18 cellular contexts compared by ENCODE assay signal in genomic region chr2:119205001-119205669, GRCh38. TPM values are rescaled to one million over a fixed set of nuclear protein-coding genes. Genes with fewer than 3 reads are reported as not detected.
A peak's percentile ranks its signal among the peaks of the same experiment; 100 is the strongest.
DNase-seq lines count a peak whose midpoint lies in the region; ATAC-seq, FAIRE-seq and TF ChIP-seq lines count a peak whose summit lies in the region.
"Had no signal": no experiment of that assay in that cellular context is flagged by ENCODE, and none has a peak within 500 bp of the region (broad histone marks: within the 10 kb centered on the region; RNA-seq: fewer than 3 reads in every experiment).

No MANE protein-coding gene starts in this region.

- no peak overlapping the region for H3K4me3 ChIP-seq in breast epithelium
- H3K4me3 ChIP-seq in parathyroid adenoma (ENCODE audit: low read depth, low read length), result no peak overlapping the region
- no peak overlapping the region for H3K4me3 ChIP-seq in upper lobe of right lung
- no peak overlapping the region for H3K4me3 ChIP-seq in small intestine (ENCODE audit: low read depth in 1 of 2, low read length in 2 of 2)

- no peak overlapping the region for H3K27ac Mint-ChIP-seq in MCF 10A (ENCODE audit: low read depth, unreplicated experiment)
- H3K27ac Mint-ChIP-seq: CD8-positive, alpha-beta T cell had no signal

- intact Hi-C loops in breast epithelium (cut with DNase I; ENCODE audit: low total_unique reads), result loop anchor here (5.0 kb wide), 1 partner anchor 33 kb away; no protein-coding TSS in a partner anchor
- intact Hi-C loops in MCF 10A (cut with micrococcal nuclease), result no loop called here
- intact Hi-C loops in upper lobe of right lung (cut with DNase I), result no loop called here

- CTCF ChIA-PET in MCF 10A (lab: Yijun Ruan, JAX), result no interaction called here

- H3K4me1 ChIP-seq in breast epithelium (peaks cover 0 to 7% of the 10 kb centered on the region in 2 donors), parathyroid adenoma (no peaks in the 10 kb centered on the region), upper lobe of right lung (no peaks in the 10 kb centered on the region), small intestine (ENCODE audit: control insufficient read depth in 2 of 2, insufficient read depth in 1 of 2, low read depth in 1 of 2, low read length in 1 of 2) (no peaks in the 10 kb centered on the region)

- no peak overlapping the region for H3K4me3 Mint-ChIP-seq in MCF 10A (ENCODE audit: unreplicated experiment)
- H3K4me3 Mint-ChIP-seq: CD14-positive monocyte; CD8-positive, alpha-beta T cell had no signal

- no peak overlapping the region for H3K9ac ChIP-seq in parathyroid adenoma

- WGBS in small intestine, 3 donors, result 83 to 90% (median 84%) methylated on average over 12 to 13 of the region's 13 CpGs

- peak overlapping the region; percentile 56 for H2AFZ ChIP-seq in parathyroid adenoma

- BruUV-seq in MCF 10A (replicated peaks; lab: Mats Ljungman, UMichigan), result no TSS peak

- H3K9me3 ChIP-seq in breast epithelium, result no peaks in the 10 kb centered on the region
- no peaks in the 10 kb centered on the region for H3K9me3 ChIP-seq in parathyroid adenoma (ENCODE audit: control insufficient read depth, low read length)
- no peaks in the 10 kb centered on the region for H3K9me3 ChIP-seq in upper lobe of right lung
- H3K9me3 ChIP-seq in small intestine (ENCODE audit: control insufficient read depth, low read depth), result no peaks in the 10 kb centered on the region

- H3K27ac ChIP-seq in breast epithelium (peak overlapping the region; percentile 66 to 79), parathyroid adenoma (no peak overlapping the region), upper lobe of right lung (no peak overlapping the region), small intestine (ENCODE audit: low read depth in 1 of 2, low read length in 1 of 2) (no peak overlapping the region)
- H3K27ac ChIP-seq: 22Rv1 had no signal

- H3K4me2 ChIP-seq in parathyroid adenoma (ENCODE audit: low read length), result no peak overlapping the region

- no peaks in the 10 kb centered on the region for H3K27me3 Mint-ChIP-seq in MCF 10A (ENCODE audit: insufficient read depth, unreplicated experiment)

- POLR2A ChIA-PET in MCF 10A (lab: Yijun Ruan, JAX), result interaction anchor here (0.7 kb wide), 1 partner anchor 38 kb away, joined by 3 read pairs; no protein-coding TSS in a partner anchor

- ATAC-seq in esophagus mucosa, result peak; percentile 31
- ATAC-seq in upper lobe of right lung, result peak; percentile 7
- ATAC-seq: CD8-positive, alpha-beta T cell had no signal

- no peaks in the 10 kb centered on the region for H3K79me2 ChIP-seq in parathyroid adenoma

- FAIRE-seq in small intestine (lab: Jason Lieb, UNC), result no peak
- FAIRE-seq: GM12892 had no signal

- H3K9me3 Mint-ChIP-seq in MCF 10A (ENCODE audit: unreplicated experiment), result no peaks in the 10 kb centered on the region
- H3K9me3 Mint-ChIP-seq: CD8-positive, alpha-beta T cell had no signal

- no peak for TF ChIP-seq CTCF in breast epithelium (IDR thresholded peaks at IDR 0.05)
- no peak for TF ChIP-seq CTCF in MCF 10A (IDR thresholded peaks at IDR 0.05; ENCODE audit: unreplicated experiment)
- TF ChIP-seq CTCF in parathyroid adenoma (IDR thresholded peaks at IDR 0.05), result no peak
- TF ChIP-seq CTCF in upper lobe of right lung (IDR thresholded peaks at IDR 0.05), result no peak

- H3K4me1 Mint-ChIP-seq in MCF 10A (ENCODE audit: insufficient read depth, unreplicated experiment), result peaks cover 28% of the 10 kb centered on the region

- H3K27me3 ChIP-seq in breast epithelium, result no peaks in the 10 kb centered on the region
- H3K27me3 ChIP-seq in parathyroid adenoma (ENCODE audit: control insufficient read depth, insufficient read depth, low read length), result no peaks in the 10 kb centered on the region
- H3K27me3 ChIP-seq in upper lobe of right lung, result no peaks in the 10 kb centered on the region
- H3K27me3 ChIP-seq in small intestine (ENCODE audit: control insufficient read depth in 2 of 2, insufficient read depth in 2 of 2, low read length in 2 of 2), result no peaks in the 10 kb centered on the region

- H3K36me3 Mint-ChIP-seq in MCF 10A (ENCODE audit: insufficient read depth, unreplicated experiment), result peaks cover 5% of the 10 kb centered on the region
- H3K36me3 Mint-ChIP-seq: CD14-positive monocyte; CD8-positive, alpha-beta T cell had no signal

- H3K36me3 ChIP-seq in breast epithelium (no peaks in the 10 kb centered on the region), parathyroid adenoma (ENCODE audit: control insufficient read depth, insufficient read depth, low read length) (no peaks in the 10 kb centered on the region), upper lobe of right lung (no peaks in the 10 kb centered on the region), small intestine (ENCODE audit: control insufficient read depth in 2 of 2, insufficient read depth in 2 of 2, low read length in 2 of 2) (no peaks in the 10 kb centered on the region)

- TF ChIP-seq POLR2A in breast epithelium (IDR thresholded peaks at IDR 0.05), result no peak

- DNase-seq in breast epithelium (ENCODE audit: low spot score in 2 of 2) (no peak), MCF 10A (ENCODE audit: unreplicated experiment) (no peak), upper lobe of right lung (no peak), ureter (ENCODE audit: low spot score) (no peak), NCI-H510A (lab: John Stamatoyannopoulos, UW) (no peak), small intestine (no peak)
- DNase-seq: CD8-positive, alpha-beta T cell; COR-L47; DND-41; GDM1; H7 had no signal

RNA-seq across cellular contexts. Expression of gene STEAP3, which starts 18.5 kb away (rescaled TPM):
- total RNA-seq in breast epithelium (10 to 100 TPM; 11.2 to 52.2 (median 49.8) TPM), MCF 10A (2022) (23.8 and 25.0 TPM in 2 replicates), esophagus mucosa (11.6 TPM), upper lobe of right lung (14.1 TPM), ureter (40.7 TPM)
- polyA plus RNA-seq in small intestine, result 10 to 100 TPM in 1 of 3 donors, 1 to 10 TPM in 2; 1.3 to 19.2 (median 5.1) TPM
- total RNA-seq: CD8-positive, alpha-beta T cell had no signal

RNA-seq across cellular contexts. Expression of gene C1QL2, which starts 46.6 kb away (rescaled TPM):
- under 1 TPM in 2 of 3 donors, not detected in 1; 0.15 to 0.66 TPM for total RNA-seq in breast epithelium
- total RNA-seq in MCF 10A (2022), result not detected in 2 replicates
- not detected for total RNA-seq in esophagus mucosa
- total RNA-seq in upper lobe of right lung, result not detected
- total RNA-seq in ureter, result not detected
- not detected for polyA plus RNA-seq in small intestine
- total RNA-seq: CD8-positive, alpha-beta T cell; HT-29 had no signal
- polyA plus RNA-seq: BJ, CD14-positive monocyte had no signal

Comparison
In these comparisons a context has a peak if more than half of its experiments do, and no peak if none do; other contexts are left out.
1. H3K27ac ChIP-seq: peak in breast epithelium (2 of 2); none in parathyroid adenoma (single experiment), upper lobe of right lung (single experiment) and small intestine (0 of 2).